Comparison of ENCODE assay signal across 8 cellular contexts in the genomic region with DNA sequence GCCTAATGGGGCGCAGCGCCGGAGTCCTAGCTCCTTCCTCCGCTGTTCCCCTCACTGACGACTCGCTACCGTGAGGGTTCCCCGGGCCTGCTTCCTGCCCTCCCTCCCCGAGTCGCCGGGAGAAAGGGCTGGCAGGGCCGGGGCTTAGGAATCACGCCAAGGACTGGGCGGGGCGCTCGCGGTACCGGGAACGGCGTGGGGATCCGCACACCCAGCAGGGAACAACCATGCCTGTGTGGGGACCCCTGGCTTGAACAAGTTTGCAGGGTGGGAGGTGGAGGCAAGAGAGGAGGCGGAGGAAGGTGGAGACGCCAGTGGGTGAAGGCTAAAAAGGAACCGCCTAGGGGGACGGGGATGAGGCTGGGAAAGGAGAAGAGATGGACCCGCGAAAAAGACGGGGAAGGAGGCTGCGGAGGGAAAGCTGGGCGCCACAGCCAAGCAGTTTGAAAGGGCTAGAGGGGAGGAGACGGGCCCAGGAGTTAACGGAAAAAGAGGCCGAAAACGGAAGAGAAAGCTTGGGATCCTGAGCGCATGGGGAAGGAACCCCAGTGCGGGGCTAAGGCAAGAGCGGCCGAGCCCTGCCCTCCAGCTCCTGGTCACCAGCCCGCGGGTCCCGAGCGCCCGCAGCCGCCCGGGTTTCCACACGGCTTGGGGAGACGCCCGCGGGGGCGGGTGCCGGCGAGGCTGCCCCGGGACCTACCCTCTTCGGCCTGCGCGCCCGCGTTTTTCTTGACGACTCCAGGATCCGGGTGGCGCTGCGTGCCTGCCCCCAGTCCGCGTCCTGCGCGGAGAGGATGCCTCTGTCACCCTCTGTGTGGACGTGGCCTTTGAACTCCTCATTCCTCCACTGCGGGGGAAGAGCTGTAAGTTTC. TPM values are rescaled to one million over a fixed set of nuclear protein-coding genes. Genes with fewer than 3 reads are reported as not detected.
DNase-seq lines count a peak whose midpoint lies in the region; ATAC-seq and TF ChIP-seq lines count a peak whose summit lies in the region.

No MANE protein-coding gene starts in this region.

- in situ Hi-C loops in astrocyte of the spinal cord (cut with HindIII; ENCODE audit: low sequenced_read_pairs): no loop called here
- in situ Hi-C loops in gastrocnemius medialis (cut with MboI; ENCODE audit: low sequenced_read_pairs in 4 of 4): loop anchor here in 1 of 4 donors (25.0 kb wide), 2 partner anchors 1036 to 1661 kb away; no protein-coding TSS in a partner anchor
- in situ Hi-C loops in HAP-1 (cut with MboI; ENCODE audit: low sequenced_read_pairs): loop anchor here (25.0 kb wide), 1 partner anchor 1661 kb away; no protein-coding TSS in a partner anchor

- no peaks in the 10 kb centered on the region for H3K9me3 Mint-ChIP-seq in activated naive CD8-positive, alpha-beta T cell treated with anti-CD3 and anti-CD28 coated beads for 36 hours
- H3K9me3 Mint-ChIP-seq in activated naive CD8-positive, alpha-beta T cell treated with anti-CD3 and anti-CD28 coated beads, Interleukin-2, amount 50 U/mL, for 24 hours: no peaks in the 10 kb centered on the region

- no peak overlapping the region for H3K4me3 Mint-ChIP-seq in activated naive CD8-positive, alpha-beta T cell treated with anti-CD3 and anti-CD28 coated beads for 36 hours
- no peak overlapping the region for H3K4me3 Mint-ChIP-seq in activated naive CD8-positive, alpha-beta T cell treated with anti-CD3 and anti-CD28 coated beads, Interleukin-2, amount 50 U/mL, for 24 hours

- intact Hi-C loops in gastrocnemius medialis (cut with DNase I; ENCODE audit: low total_unique reads): loop anchor here (5.0 kb wide), 1 partner anchor 1144 kb away; no protein-coding TSS in a partner anchor

- H3K9ac ChIP-seq in iPS-15b (ENCODE audit: low read depth, low read length): peak overlapping the region; percentile 60

- H3K4me3 ChIP-seq in astrocyte of the spinal cord (ENCODE audit: low read depth, low read length): peak overlapping the region; percentile 98
- peak overlapping the region; percentile 81 for H3K4me3 ChIP-seq in iPS-15b (ENCODE audit: low read depth, low read length)
- peak overlapping the region; percentile 57 to 68 (median 62) for H3K4me3 ChIP-seq in gastrocnemius medialis
- H3K4me3 ChIP-seq in HAP-1: no peak overlapping the region

- H3K4me1 Mint-ChIP-seq in activated naive CD8-positive, alpha-beta T cell treated with anti-CD3 and anti-CD28 coated beads for 36 hours: no peaks in the 10 kb centered on the region
- no peaks in the 10 kb centered on the region for H3K4me1 Mint-ChIP-seq in activated naive CD8-positive, alpha-beta T cell treated with anti-CD3 and anti-CD28 coated beads, Interleukin-2, amount 50 U/mL, for 24 hours

- ATAC-seq in gastrocnemius medialis: peak in 1 of 2 donors; percentile 21
- no peak for ATAC-seq in activated naive CD8-positive, alpha-beta T cell treated with anti-CD3 and anti-CD28 coated beads, Interleukin-2, amount 50 U/mL, for 24 hours

- peaks cover 49% of the 10 kb centered on the region for H3K27me3 Mint-ChIP-seq in activated naive CD8-positive, alpha-beta T cell treated with anti-CD3 and anti-CD28 coated beads for 36 hours
- peaks cover 48% of the 10 kb centered on the region for H3K27me3 Mint-ChIP-seq in activated naive CD8-positive, alpha-beta T cell treated with anti-CD3 and anti-CD28 coated beads, Interleukin-2, amount 50 U/mL, for 24 hours

- TF ChIP-seq CTCF in GM10248 (IDR thresholded peaks at IDR 0.05; ENCODE audit: control extremely low read depth, extremely low read depth, low read depth, missing control alignments): no peak
- no peak for TF ChIP-seq CTCF in astrocyte of the spinal cord (IDR thresholded peaks at IDR 0.05; ENCODE audit: low read depth, low read length)
- no peak for TF ChIP-seq CTCF in gastrocnemius medialis (IDR thresholded peaks at IDR 0.05 in 4 of 5, conservative IDR thresholded peaks at IDR 0.05 in 1 of 5)

- DNase-seq in GM10248 (ENCODE audit: extremely low spot score) (peak; percentile 6), astrocyte of the spinal cord (ENCODE audit: low read depth, low spot score) (peak; percentile 74), gastrocnemius medialis (peak in 1 of 2 donors; percentile 18), HAP-1 (ENCODE audit: low spot score in 2 of 2) (no peak), HEK293T (ENCODE audit: extremely low spot score) (no peak)
- DNase-seq in activated naive CD8-positive, alpha-beta T cell treated with anti-CD3 and anti-CD28 coated beads for 36 hours: no peak
- DNase-seq in activated naive CD8-positive, alpha-beta T cell treated with anti-CD3 and anti-CD28 coated beads, Interleukin-2, amount 50 U/mL, for 24 hours: no peak

- H3K4me1 ChIP-seq in iPS-15b (ENCODE audit: control insufficient read depth, insufficient read depth, low read length) (peaks cover 3% of the 10 kb centered on the region), gastrocnemius medialis (peaks cover 0 to 22% of the 10 kb centered on the region in 2 donors), HAP-1 (no peaks in the 10 kb centered on the region)

- H3K27ac ChIP-seq in gastrocnemius medialis: peak overlapping the region; percentile 55 to 67 (median 62)

- no peaks in the 10 kb centered on the region for H3K36me3 Mint-ChIP-seq in activated naive CD8-positive, alpha-beta T cell treated with anti-CD3 and anti-CD28 coated beads for 36 hours
- H3K36me3 Mint-ChIP-seq in activated naive CD8-positive, alpha-beta T cell treated with anti-CD3 and anti-CD28 coated beads, Interleukin-2, amount 50 U/mL, for 24 hours (ENCODE audit: low read depth): no peaks in the 10 kb centered on the region

- H3K27ac Mint-ChIP-seq in activated naive CD8-positive, alpha-beta T cell treated with anti-CD3 and anti-CD28 coated beads for 36 hours: no peak overlapping the region
- no peak overlapping the region for H3K27ac Mint-ChIP-seq in activated naive CD8-positive, alpha-beta T cell treated with anti-CD3 and anti-CD28 coated beads, Interleukin-2, amount 50 U/mL, for 24 hours

- peaks cover 76% of the 10 kb centered on the region for H3K27me3 ChIP-seq in iPS-15b (ENCODE audit: control insufficient read depth, insufficient read depth, low read length)
- peaks cover 8 to 32% (median 11%) of the 10 kb centered on the region in 3 donors for H3K27me3 ChIP-seq in gastrocnemius medialis
- H3K27me3 ChIP-seq in HAP-1 (ENCODE audit: low read depth): peaks cover 4% of the 10 kb centered on the region; the same call in 1 of the 2 replicates

- H3K9me3 ChIP-seq in iPS-15b (ENCODE audit: control insufficient read depth, insufficient read depth, low read length) (no peaks in the 10 kb centered on the region), gastrocnemius medialis (no peaks in the 10 kb centered on the region), HAP-1 (no peaks in the 10 kb centered on the region)

- POLR2A ChIA-PET in GM10248 (lab: Yijun Ruan, JAX): no interaction called here
- POLR2A ChIA-PET in HEK293T (lab: Yijun Ruan, JAX): no interaction called here

- H3K36me3 ChIP-seq in iPS-15b (ENCODE audit: control insufficient read depth, insufficient read depth, low read length) (no peaks in the 10 kb centered on the region), gastrocnemius medialis (no peaks in the 10 kb centered on the region), HAP-1 (replicated peaks) (no peaks in the 10 kb centered on the region)

- peak in 1 of 2 donors; percentile 11 for TF ChIP-seq POLR2A in gastrocnemius medialis (IDR thresholded peaks at IDR 0.05)

- CTCF ChIA-PET in GM10248 (lab: Yijun Ruan, JAX): interaction anchor here (1.1 kb wide), 1 partner anchor 9 kb away, joined by 3 read pairs; no protein-coding TSS in a partner anchor
- CTCF ChIA-PET in HEK293T (lab: Yijun Ruan, JAX): no interaction called here

TF ChIP-seq in HEK293T, 16 proteins besides CTCF, POLR2A, EP300 and RAD21:
- TF ChIP-seq SP1 (IDR thresholded peaks at IDR 0.05): no peak
- no peak for TF ChIP-seq SUZ12 (IDR thresholded peaks at IDR 0.05)

RNA-seq across cellular contexts. Expression of gene CDH11, which starts 1.3 kb away (rescaled TPM):
- 10 to 100 TPM in 1 of 4 donors, 1 to 10 TPM in 3; 4.0 to 14.2 (median 8.6) TPM for total RNA-seq in gastrocnemius medialis
- not detected for total RNA-seq in activated naive CD8-positive, alpha-beta T cell treated with anti-CD3 and anti-CD28 coated beads for 36 hours

Comparison
In these comparisons a context has a peak if more than half of its experiments do, and no peak if none do; other contexts are left out.
1. DNase-seq: peak in GM10248 (single experiment) and astrocyte of the spinal cord (single experiment); none in activated naive CD8-positive, alpha-beta T cell treated with anti-CD3 and anti-CD28 coated beads for 36 hours (single experiment), activated naive CD8-positive, alpha-beta T cell treated with anti-CD3 and anti-CD28 coated beads, Interleukin-2, amount 50 U/mL, for 24 hours (single experiment), HAP-1 (0 of 2) and HEK293T (single experiment).
2. RNA of gene CDH11, which starts 1.3 kb away (total RNA-seq): 4.0 to 14.2 TPM in gastrocnemius medialis; not detected in activated naive CD8-positive, alpha-beta T cell treated with anti-CD3 and anti-CD28 coated beads for 36 hours; every median in the first group is over 4 times any median in the second.